Comparison of ENCODE assay signal across 8 cellular contexts in genomic region chr17:68290955-68291835, GRCh38. TPM values are rescaled to one million over a fixed set of nuclear protein-coding genes. Genes with fewer than 3 reads are reported as not detected.
DNase-seq lines count a peak whose midpoint lies in the region; ATAC-seq and TF ChIP-seq lines count a peak whose summit lies in the region.

Gene ARSG, plus strand, starts transcription at chr17:68291495. Its CDS starts 15,999 bp downstream, at chr17:68307494.
A gene with protein sequence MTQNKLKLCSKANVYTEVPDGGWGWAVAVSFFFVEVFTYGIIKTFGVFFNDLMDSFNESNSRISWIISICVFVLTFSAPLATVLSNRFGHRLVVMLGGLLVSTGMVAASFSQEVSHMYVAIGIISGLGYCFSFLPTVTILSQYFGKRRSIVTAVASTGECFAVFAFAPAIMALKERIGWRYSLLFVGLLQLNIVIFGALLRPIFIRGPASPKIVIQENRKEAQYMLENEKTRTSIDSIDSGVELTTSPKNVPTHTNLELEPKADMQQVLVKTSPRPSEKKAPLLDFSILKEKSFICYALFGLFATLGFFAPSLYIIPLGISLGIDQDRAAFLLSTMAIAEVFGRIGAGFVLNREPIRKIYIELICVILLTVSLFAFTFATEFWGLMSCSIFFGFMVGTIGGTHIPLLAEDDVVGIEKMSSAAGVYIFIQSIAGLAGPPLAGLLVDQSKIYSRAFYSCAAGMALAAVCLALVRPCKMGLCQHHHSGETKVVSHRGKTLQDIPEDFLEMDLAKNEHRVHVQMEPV (minus strand): TSS chr17:68291127. CDS start chr17:68278320, 12,807 bp downstream.

- peak within 1 kb of the TSS; percentile 93 for H3K9ac ChIP-seq in BLaER1
- H3K9ac ChIP-seq in muscle layer of colon (ENCODE audit: low read length) = no peak within 1 kb of the TSS

- H3K4me2 ChIP-seq in BLaER1 = peak within 1 kb of the TSS; percentile 97

- H3K27ac ChIP-seq in BLaER1 (peak within 1 kb of the TSS; percentile 97), muscle layer of colon (ENCODE audit: low read depth, low read length) (no peak within 1 kb of the TSS)

- H4K20me1 ChIP-seq in BLaER1 = no peaks in the 10 kb centered on the region

- DNase-seq in NCI-H82 treated with DMSO at 0.1 percent for 48 hours (lab: John Stamatoyannopoulos, UW; ENCODE audit: unreplicated experiment) (peak; percentile 79), activated T-cell treated with anti-CD3 and anti-CD28 coated beads for 1 hour (ENCODE audit: low read depth) (peak; percentile 70), epithelial cell of proximal tubule (ENCODE audit: low read depth) (no peak)
- DNase-seq in stimulated activated CD8-positive, alpha-beta memory T cell treated with anti-CD3 and anti-CD28 coated beads, Interleukin-7, amount 100 ng/mL, for 24 hours (ENCODE audit: low read depth) = peak; percentile 49

- TF ChIP-seq CTCF in epithelial cell of proximal tubule (conservative IDR thresholded peaks at IDR 0.05; ENCODE audit: low read depth, low read length) = no peak

- no peaks in the 10 kb centered on the region for H3K27me3 ChIP-seq in BLaER1
- peaks cover 31 to 42% of the 10 kb centered on the region in 2 donors for H3K27me3 ChIP-seq in muscle layer of colon (ENCODE audit: control insufficient read depth in 1 of 2, insufficient read depth in 2 of 2, low read length in 2 of 2)

- H3K9me3 ChIP-seq in BLaER1 (no peaks in the 10 kb centered on the region), muscle layer of colon (ENCODE audit: low read length) (no peaks in the 10 kb centered on the region)

- ATAC-seq in GM19328 (IDR thresholded peaks at IDR 0.05; ENCODE audit: unreplicated experiment) (peak; percentile 51), HG03457 (IDR thresholded peaks at IDR 0.05; ENCODE audit: unreplicated experiment) (peak; percentile 42)

- H3K4me1 ChIP-seq in BLaER1 (peaks cover 44% of the 10 kb centered on the region), muscle layer of colon (ENCODE audit: insufficient read depth, low read length) (peaks cover 13% of the 10 kb centered on the region)

- no peaks in the 10 kb centered on the region for H3K36me3 ChIP-seq in BLaER1
- no peaks in the 10 kb centered on the region for H3K36me3 ChIP-seq in muscle layer of colon (ENCODE audit: insufficient read depth, low read length)

- peak within 1 kb of the TSS; percentile 78 for H3K4me3 ChIP-seq in BLaER1
- peak within 1 kb of the TSS; percentile 67 for H3K4me3 ChIP-seq in epithelial cell of proximal tubule (ENCODE audit: low read depth, low read length)
- peak within 1 kb of the TSS; percentile 55 to 58 for H3K4me3 ChIP-seq in muscle layer of colon (ENCODE audit: low read depth in 1 of 2, low read length in 2 of 2)

RNA-seq across cellular contexts. Expression of gene ARSG, which starts in this region (rescaled TPM):
- 1.5 and 5.8 TPM in 2 replicates for total RNA-seq in epithelial cell of proximal tubule

RNA-seq across cellular contexts. Expression of the second gene that starts in this region (rescaled TPM):
- 0.07 TPM in 1 of 2 replicates, not detected in the other for total RNA-seq in epithelial cell of proximal tubule
